In genomic region chr1:183236158-183236725, GRCh38 we compare ENCODE assay signal across 18 cellular contexts. TPM values are rescaled to one million over a fixed set of nuclear protein-coding genes. Genes with fewer than 3 reads are reported as not detected.
DNase-seq lines count a peak whose midpoint lies in the region; TF ChIP-seq lines count a peak whose summit lies in the region.
"Had no signal": no experiment of that assay in that cellular context is flagged by ENCODE, and none has a peak within 500 bp of the region (broad histone marks: within the 10 kb centered on the region; RNA-seq: fewer than 3 reads in every experiment).

No MANE protein-coding gene starts in this region.

- TF ChIP-seq CTCF in PC-9 (conservative IDR thresholded peaks at IDR 0.05): no peak
- no peak for TF ChIP-seq CTCF in endodermal cell (conservative IDR thresholded peaks at IDR 0.05)
- no peak for TF ChIP-seq CTCF in smooth muscle cell (IDR thresholded peaks at IDR 0.05; ENCODE audit: borderline replicate concordance, insufficient read depth, poor library complexity, severe bottlenecking)
- no peak for TF ChIP-seq CTCF in dorsolateral prefrontal cortex (IDR thresholded peaks at IDR 0.05 in 54 of 56, conservative IDR thresholded peaks at IDR 0.05 in 2 of 56; ENCODE audit: low read depth in 1 of 56, partially characterized antibody in 56 of 56)

- intact Hi-C loops in PC-9 (cut with micrococcal nuclease; ENCODE audit: unreplicated experiment) (no loop called here), dorsolateral prefrontal cortex (cut with DNase I) (no loop called here)

- CTCF ChIA-PET in PC-9 (lab: Charles Lee): no interaction called here

- WGBS in endodermal cell (ENCODE audit: insufficient coverage in 1 of 2, insufficient read length in 1 of 2), 2 experiments: 62 to 100% methylated on average over 1 to 6 of the region's 6 CpGs
- WGBS in smooth muscle cell (ENCODE audit: low lambda C conversion rate): 68% methylated on average over 6 of the region's 6 CpGs

- no peak overlapping the region for H3K4me3 Mint-ChIP-seq in endodermal cell
- H3K4me3 Mint-ChIP-seq: activated CD4-positive, alpha-beta T cell treated with anti-CD3 and anti-CD28 coated beads, Interleukin-2, amount 10 ng/mL, durations not matched to agents 24 days and 14 days; central memory CD8-positive, alpha-beta T cell; stimulated activated memory B cell treated with anti-CD40 and anti-IgM and Interleukin-4, amounts not matched to agents 10 μg/mL and 1 μg/mL and 100 μg/mL, for 72 hours had no signal

- no peaks in the 10 kb centered on the region for H3K9me2 ChIP-seq in PC-9 (ENCODE audit: insufficient read depth)

- peaks cover 50% of the 10 kb centered on the region for H3K27me3 Mint-ChIP-seq in endodermal cell (ENCODE audit: insufficient read depth)

- H3K4me1 ChIP-seq in PC-9 (replicated peaks; ENCODE audit: insufficient read depth) (peaks cover 34% of the 10 kb centered on the region), endodermal cell (ENCODE audit: control insufficient read depth, insufficient read depth, low read length) (peaks cover 15% of the 10 kb centered on the region), smooth muscle cell (ENCODE audit: low read depth) (peaks cover 18% of the 10 kb centered on the region)
- H3K4me1 ChIP-seq: BLaER1 had no signal

- no peak overlapping the region for H3K4me2 ChIP-seq in PC-9
- H3K4me2 ChIP-seq in smooth muscle cell: no peak overlapping the region
- H3K4me2 ChIP-seq: BLaER1 had no signal

- H3K9ac ChIP-seq in endodermal cell (ENCODE audit: extremely low read depth, low read length, poor library complexity, severe bottlenecking): no peak overlapping the region
- no peak overlapping the region for H3K9ac ChIP-seq in smooth muscle cell (ENCODE audit: low read depth)
- H3K9ac ChIP-seq: BLaER1 had no signal

- H3K79me2 ChIP-seq in PC-9 (ENCODE audit: low read depth) (no peaks in the 10 kb centered on the region), smooth muscle cell (ENCODE audit: low read depth) (no peaks in the 10 kb centered on the region)

- peaks cover 54% of the 10 kb centered on the region for H3F3A ChIP-seq in PC-9 (ENCODE audit: insufficient read depth, low read depth)
- peaks cover 16% of the 10 kb centered on the region for H3F3A ChIP-seq in smooth muscle cell (ENCODE audit: low read depth)

- no peaks in the 10 kb centered on the region for H3K36me3 Mint-ChIP-seq in endodermal cell (ENCODE audit: low read depth)
- H3K36me3 Mint-ChIP-seq: stimulated activated memory B cell treated with anti-CD40 and anti-IgM and Interleukin-4, amounts not matched to agents 10 μg/mL and 1 μg/mL and 100 μg/mL, for 72 hours had no signal

- H3K27me3 ChIP-seq in PC-9 (ENCODE audit: insufficient read depth, low read depth) (no peaks in the 10 kb centered on the region), endodermal cell (ENCODE audit: control insufficient read depth, insufficient read depth, low read length, poor library complexity, severe bottlenecking) (peaks cover 61% of the 10 kb centered on the region), smooth muscle cell (ENCODE audit: low read depth) (no peaks in the 10 kb centered on the region), dorsolateral prefrontal cortex (no peaks in the 10 kb centered on the region)
- H3K27me3 ChIP-seq: BLaER1 had no signal

- no peaks in the 10 kb centered on the region for H3K9me3 ChIP-seq in PC-9 (ENCODE audit: insufficient read depth, low read depth)
- no peaks in the 10 kb centered on the region for H3K9me3 ChIP-seq in endodermal cell (ENCODE audit: control insufficient read depth, low read length)
- H3K9me3 ChIP-seq in smooth muscle cell (replicated peaks; ENCODE audit: low read depth): no peaks in the 10 kb centered on the region
- H3K9me3 ChIP-seq: BLaER1 had no signal

- H3K36me3 ChIP-seq in PC-9 (ENCODE audit: low read depth) (peaks cover 46% of the 10 kb centered on the region), endodermal cell (ENCODE audit: control insufficient read depth, insufficient read depth, low read length) (no peaks in the 10 kb centered on the region), smooth muscle cell (ENCODE audit: low read depth) (no peaks in the 10 kb centered on the region)
- H3K36me3 ChIP-seq: BLaER1 had no signal

- H4K20me1 ChIP-seq in PC-9 (ENCODE audit: insufficient read depth): no peaks in the 10 kb centered on the region
- H4K20me1 ChIP-seq in smooth muscle cell (ENCODE audit: low read depth): no peaks in the 10 kb centered on the region
- H4K20me1 ChIP-seq: BLaER1 had no signal

- no peak overlapping the region for H3K27ac Mint-ChIP-seq in endodermal cell
- H3K27ac Mint-ChIP-seq: activated CD4-positive, alpha-beta T cell treated with anti-CD3 and anti-CD28 coated beads, Interleukin-2, amount 10 ng/mL, durations not matched to agents 24 days and 14 days; stimulated activated memory B cell treated with anti-CD40 and anti-IgM and Interleukin-4, amounts not matched to agents 10 μg/mL and 1 μg/mL and 100 μg/mL, for 72 hours had no signal

- peaks cover 38% of the 10 kb centered on the region for H3K4me1 Mint-ChIP-seq in endodermal cell
- H3K4me1 Mint-ChIP-seq: activated CD4-positive, alpha-beta T cell treated with anti-CD3 and anti-CD28 coated beads, Interleukin-2, amount 10 ng/mL, durations not matched to agents 24 days and 14 days; central memory CD8-positive, alpha-beta T cell had no signal

- no peaks in the 10 kb centered on the region for H3K9me3 Mint-ChIP-seq in endodermal cell
- H3K9me3 Mint-ChIP-seq: activated CD4-positive, alpha-beta T cell treated with anti-CD3 and anti-CD28 coated beads, Interleukin-2, amount 10 ng/mL, durations not matched to agents 24 days and 14 days; central memory CD8-positive, alpha-beta T cell; stimulated activated memory B cell treated with anti-CD40 and anti-IgM and Interleukin-4, amounts not matched to agents 10 μg/mL and 1 μg/mL and 100 μg/mL, for 72 hours had no signal

- BruUV-seq in PC-9 (replicated peaks; lab: Mats Ljungman, UMichigan): no TSS peak

- DNase-seq in DMS 273 (lab: John Stamatoyannopoulos, UW; ENCODE audit: unreplicated experiment) (peak; percentile 11), DMS 273 treated with DMSO at 0.1 percent for 48 hours (lab: John Stamatoyannopoulos, UW) (no peak), PC-9 (no peak), endodermal cell (peak; percentile 80), smooth muscle cell (lab: John Stamatoyannopoulos, UW; ENCODE audit: unreplicated experiment) (no peak), dorsolateral prefrontal cortex (no peak), AG08395 (ENCODE audit: low spot score) (no peak), NCI-H446 treated with DMSO at 0.1 percent for 48 hours (lab: John Stamatoyannopoulos, UW) (no peak)
- DNase-seq: activated CD4-positive, alpha-beta T cell treated with anti-CD3 and anti-CD28 coated beads, Interleukin-2, amount 10 ng/mL, durations not matched to agents 24 days and 14 days; effector CD4-positive, alpha-beta T cell; GF-D8; NCI-H1417; NCI-H774; SW 1271 had no signal

- H3K27ac ChIP-seq in PC-9 (peak overlapping the region; percentile 92), endodermal cell (ENCODE audit: low read depth, low read length) (no peak overlapping the region), smooth muscle cell (ENCODE audit: low read depth) (peak overlapping the region; percentile 82), dorsolateral prefrontal cortex (no peak overlapping the region)
- H3K27ac ChIP-seq: 22Rv1, BLaER1 had no signal

- no peak overlapping the region for H2AFZ ChIP-seq in PC-9
- H2AFZ ChIP-seq in smooth muscle cell (ENCODE audit: low read depth): no peak overlapping the region

- no peak overlapping the region for H3K4me3 ChIP-seq in PC-9
- H3K4me3 ChIP-seq in endodermal cell (ENCODE audit: low read length): no peak overlapping the region
- H3K4me3 ChIP-seq in smooth muscle cell: no peak overlapping the region
- no peak overlapping the region for H3K4me3 ChIP-seq in dorsolateral prefrontal cortex
- H3K4me3 ChIP-seq: BLaER1 had no signal

- POLR2A ChIA-PET in PC-9 (lab: Charles Lee; ENCODE audit: unreplicated experiment): no interaction called here

RNA-seq across cellular contexts. Expression of gene LAMC2, which starts 50.2 kb away (rescaled TPM):
- 105 and 109 TPM in 2 replicates for total RNA-seq in PC-9 (2021)
- total RNA-seq in endodermal cell: 1 to 10 TPM; 2.8 to 4.8 TPM
- 0.82 TPM for polyA plus RNA-seq in endodermal cell (2013, experiment 1 of 2)
- polyA plus RNA-seq in endodermal cell (2013, experiment 2 of 2): 0.91 TPM
- 120 TPM in 2 replicates for total RNA-seq in smooth muscle cell
- 35.1 and 117 TPM in 2 replicates for polyA plus RNA-seq in smooth muscle cell
- total RNA-seq in dorsolateral prefrontal cortex: 1 to 10 TPM in 1 of 120 experiments, under 1 TPM in 84, not detected in 35; 0.07 to 1.0 (median 0.22) TPM

Comparison
In these comparisons a context has a peak if more than half of its experiments do, and no peak if none do; other contexts are left out.
1. DNase-seq: peak in DMS 273 (single experiment) and endodermal cell (single experiment); none in DMS 273 treated with DMSO at 0.1 percent for 48 hours (single experiment), PC-9 (0 of 2), smooth muscle cell (single experiment), dorsolateral prefrontal cortex (0 of 10), AG08395 (single experiment) and NCI-H446 treated with DMSO at 0.1 percent for 48 hours (single experiment).
2. H3K27ac ChIP-seq: peak in PC-9 (single experiment) and smooth muscle cell (single experiment); none in endodermal cell (single experiment) and dorsolateral prefrontal cortex (0 of 59).
3. RNA of gene LAMC2, which starts 50.2 kb away (total RNA-seq): 120 TPM in smooth muscle cell and 105 to 109 TPM in PC-9; 2.8 to 4.8 TPM in endodermal cell and 0.07 to 1.0 TPM in dorsolateral prefrontal cortex; every median in the first group is over 10 times any median in the second.